Comparison of ENCODE assay signal across 12 cellular contexts in genomic region chr11:65862191-65862735, GRCh38. TPM values are rescaled to one million over a fixed set of nuclear protein-coding genes. Genes with fewer than 3 reads are reported as not detected.
DNase-seq lines count a peak whose midpoint lies in the region; ATAC-seq lines count a peak whose summit lies in the region.
"Had no signal": no experiment of that assay in that cellular context is flagged by ENCODE, and none has a peak within 500 bp of the region (broad histone marks: within the 10 kb centered on the region; RNA-seq: fewer than 3 reads in every experiment).

No MANE protein-coding gene starts in this region.

- no peaks in the 10 kb centered on the region for H3K27me3 Mint-ChIP-seq in activated naive CD4-positive, alpha-beta T cell treated with anti-CD3 and anti-CD28 coated beads, Interleukin-2, amount 10 ng/mL, durations not matched to agents 7 days and 5 days
- H3K27me3 Mint-ChIP-seq in activated CD8-positive, alpha-beta T cell treated with anti-CD3 and anti-CD28 coated beads, Interleukin-2, amount 10 ng/mL, durations not matched to agents 7 days and 5 days (ENCODE audit: low read depth): no peaks in the 10 kb centered on the region

- peak overlapping the region; percentile 94 for H3K4me3 Mint-ChIP-seq in activated naive CD4-positive, alpha-beta T cell treated with anti-CD3 and anti-CD28 coated beads, Interleukin-2, amount 10 ng/mL, durations not matched to agents 7 days and 5 days
- peak overlapping the region; percentile 89 for H3K4me3 Mint-ChIP-seq in activated CD8-positive, alpha-beta T cell treated with anti-CD3 and anti-CD28 coated beads, Interleukin-2, amount 10 ng/mL, durations not matched to agents 7 days and 5 days

- peak overlapping the region; percentile 100 for H3K27ac ChIP-seq in stomach smooth muscle (ENCODE audit: low read length)

- POLR2A ChIA-PET in activated CD8-positive, alpha-beta T cell treated with anti-CD3 and anti-CD28 coated beads, Interleukin-2, amount 10 ng/mL, durations not matched to agents 7 days and 5 days (lab: Charles Lee): interaction anchor here (7.6 to 15.9 kb wide), 2 partner anchors 9 to 23 kb away, joined by 143 to 305 read pairs; partner anchors contain the start of genes CCDC85B, CTSW, EFEMP2 and FIBP

- CTCF ChIA-PET in activated naive CD4-positive, alpha-beta T cell treated with anti-CD3 and anti-CD28 coated beads, Interleukin-2, amount 10 ng/mL, durations not matched to agents 7 days and 5 days (lab: Charles Lee): interaction anchor here (1.1 to 5.6 kb wide), 3 partner anchors 22 to 26 kb away, joined by 3 to 107 read pairs (median 3); partner anchors contain the start of genes CCDC85B and FIBP
- CTCF ChIA-PET in activated CD8-positive, alpha-beta T cell treated with anti-CD3 and anti-CD28 coated beads, Interleukin-2, amount 10 ng/mL, durations not matched to agents 7 days and 5 days (lab: Charles Lee): interaction anchor here (18.4 kb wide), 1 partner anchor 23 kb away, joined by 584 read pairs; the partner anchor contains the start of genes CCDC85B, CTSW and FIBP

- peaks cover 30 to 45% of the 10 kb centered on the region in 2 donors for H3K36me3 ChIP-seq in stomach smooth muscle (ENCODE audit: control insufficient read depth in 2 of 2, insufficient read depth in 2 of 2, low read length in 2 of 2)

- peaks cover 36% of the 10 kb centered on the region for H3K36me3 Mint-ChIP-seq in activated naive CD4-positive, alpha-beta T cell treated with anti-CD3 and anti-CD28 coated beads, Interleukin-2, amount 10 ng/mL, durations not matched to agents 7 days and 5 days
- H3K36me3 Mint-ChIP-seq in activated CD8-positive, alpha-beta T cell treated with anti-CD3 and anti-CD28 coated beads, Interleukin-2, amount 10 ng/mL, durations not matched to agents 7 days and 5 days (ENCODE audit: low read depth): peaks cover 59% of the 10 kb centered on the region

- H3K4me1 ChIP-seq in stomach smooth muscle (ENCODE audit: control insufficient read depth, insufficient read depth, low read length): peaks cover 49% of the 10 kb centered on the region

- H3K4me1 Mint-ChIP-seq in activated naive CD4-positive, alpha-beta T cell treated with anti-CD3 and anti-CD28 coated beads, Interleukin-2, amount 10 ng/mL, durations not matched to agents 7 days and 5 days: peaks cover 38% of the 10 kb centered on the region
- peaks cover 41% of the 10 kb centered on the region for H3K4me1 Mint-ChIP-seq in activated CD8-positive, alpha-beta T cell treated with anti-CD3 and anti-CD28 coated beads, Interleukin-2, amount 10 ng/mL, durations not matched to agents 7 days and 5 days (ENCODE audit: low read depth)

- DNase-seq in activated naive CD4-positive, alpha-beta T cell treated with anti-CD3 and anti-CD28 coated beads, Interleukin-2, amount 10 ng/mL, durations not matched to agents 7 days and 5 days: no peak
- no peak for DNase-seq in activated naive CD4-positive, alpha-beta T cell treated with Interleukin-2 at 50 U/mL for 16 hours
- DNase-seq in activated CD8-positive, alpha-beta T cell treated with anti-CD3 and anti-CD28 coated beads, Interleukin-2, amount 10 ng/mL, durations not matched to agents 7 days and 5 days: no peak
- DNase-seq in left lobe of liver (ENCODE audit: low spot score): peak; percentile 44
- DNase-seq in DMS79 (lab: John Stamatoyannopoulos, UW): no peak
- DNase-seq in NCI-H526 treated with DMSO at 0.1 percent for 48 hours (lab: John Stamatoyannopoulos, UW): no peak
- DNase-seq: activated CD4-positive, CD25-positive, alpha-beta regulatory T cell; COR-L47; Kasumi-1 had no signal

- ATAC-seq in activated CD8-positive, alpha-beta T cell treated with anti-CD3 and anti-CD28 coated beads, Interleukin-2, amount 10 ng/mL, durations not matched to agents 7 days and 5 days: no peak
- ATAC-seq in left lobe of liver (no peak), GM18870 (IDR thresholded peaks at IDR 0.05; ENCODE audit: unreplicated experiment) (no peak)

- no peaks in the 10 kb centered on the region for H3K9me3 Mint-ChIP-seq in activated naive CD4-positive, alpha-beta T cell treated with anti-CD3 and anti-CD28 coated beads, Interleukin-2, amount 10 ng/mL, durations not matched to agents 7 days and 5 days
- no peaks in the 10 kb centered on the region for H3K9me3 Mint-ChIP-seq in activated CD8-positive, alpha-beta T cell treated with anti-CD3 and anti-CD28 coated beads, Interleukin-2, amount 10 ng/mL, durations not matched to agents 7 days and 5 days (ENCODE audit: insufficient read depth)

- H3K27ac Mint-ChIP-seq in activated naive CD4-positive, alpha-beta T cell treated with anti-CD3 and anti-CD28 coated beads, Interleukin-2, amount 10 ng/mL, durations not matched to agents 7 days and 5 days: peak overlapping the region; percentile 33
- peak overlapping the region; percentile 64 for H3K27ac Mint-ChIP-seq in activated CD8-positive, alpha-beta T cell treated with anti-CD3 and anti-CD28 coated beads, Interleukin-2, amount 10 ng/mL, durations not matched to agents 7 days and 5 days

- H3K27me3 ChIP-seq in stomach smooth muscle (ENCODE audit: control insufficient read depth in 1 of 2, insufficient read depth in 2 of 2, low read length in 2 of 2): no peaks in the 10 kb centered on the region

- no peaks in the 10 kb centered on the region for H3K9me3 ChIP-seq in stomach smooth muscle (ENCODE audit: control insufficient read depth in 2 of 2, low read length in 2 of 2)
- H3K9me3 ChIP-seq: prostate gland had no signal

- H3K4me3 ChIP-seq in stomach smooth muscle (ENCODE audit: low read length in 2 of 2): peak overlapping the region in 1 of 2 donors; percentile 98
- H3K4me3 ChIP-seq: prostate gland had no signal

- peak overlapping the region; percentile 21 to 85 for H3K9ac ChIP-seq in stomach smooth muscle (ENCODE audit: low read length in 2 of 2)

RNA-seq across cellular contexts. Expression of gene MUS81, which starts 2.0 kb away (rescaled TPM):
- 100 to 1,000 TPM; 106 to 111 TPM for total RNA-seq in activated CD8-positive, alpha-beta T cell treated with anti-CD3 and anti-CD28 coated beads, Interleukin-2, amount 10 ng/mL, durations not matched to agents 7 days and 5 days
- total RNA-seq in left lobe of liver: 14.3 TPM

RNA-seq across cellular contexts. Expression of gene CFL1, which starts 4.3 kb away (rescaled TPM):
- 1,000 to 10,000 TPM; 2,110 to 2,145 TPM for total RNA-seq in activated CD8-positive, alpha-beta T cell treated with anti-CD3 and anti-CD28 coated beads, Interleukin-2, amount 10 ng/mL, durations not matched to agents 7 days and 5 days
- 240 TPM for total RNA-seq in left lobe of liver

RNA-seq across cellular contexts. Expression of gene EFEMP2, which starts 10.3 kb away (rescaled TPM):
- total RNA-seq in activated CD8-positive, alpha-beta T cell treated with anti-CD3 and anti-CD28 coated beads, Interleukin-2, amount 10 ng/mL, durations not matched to agents 7 days and 5 days: 1 to 10 TPM; 4.8 to 5.0 TPM
- total RNA-seq in left lobe of liver: 6.0 TPM

RNA-seq across cellular contexts. Expression of gene CTSW, which starts 17.4 kb away (rescaled TPM):
- total RNA-seq in activated CD8-positive, alpha-beta T cell treated with anti-CD3 and anti-CD28 coated beads, Interleukin-2, amount 10 ng/mL, durations not matched to agents 7 days and 5 days: 100 to 1,000 TPM; 381 to 413 TPM
- 0.63 TPM for total RNA-seq in left lobe of liver

RNA-seq across cellular contexts. Expression of gene FIBP, which starts 26.0 kb away (rescaled TPM):
- total RNA-seq in activated CD8-positive, alpha-beta T cell treated with anti-CD3 and anti-CD28 coated beads, Interleukin-2, amount 10 ng/mL, durations not matched to agents 7 days and 5 days: 10 to 100 TPM; 80.4 to 89.0 TPM
- total RNA-seq in left lobe of liver: 20.3 TPM
